ENCODE assay signal across 8 cellular contexts in the genomic region with DNA sequence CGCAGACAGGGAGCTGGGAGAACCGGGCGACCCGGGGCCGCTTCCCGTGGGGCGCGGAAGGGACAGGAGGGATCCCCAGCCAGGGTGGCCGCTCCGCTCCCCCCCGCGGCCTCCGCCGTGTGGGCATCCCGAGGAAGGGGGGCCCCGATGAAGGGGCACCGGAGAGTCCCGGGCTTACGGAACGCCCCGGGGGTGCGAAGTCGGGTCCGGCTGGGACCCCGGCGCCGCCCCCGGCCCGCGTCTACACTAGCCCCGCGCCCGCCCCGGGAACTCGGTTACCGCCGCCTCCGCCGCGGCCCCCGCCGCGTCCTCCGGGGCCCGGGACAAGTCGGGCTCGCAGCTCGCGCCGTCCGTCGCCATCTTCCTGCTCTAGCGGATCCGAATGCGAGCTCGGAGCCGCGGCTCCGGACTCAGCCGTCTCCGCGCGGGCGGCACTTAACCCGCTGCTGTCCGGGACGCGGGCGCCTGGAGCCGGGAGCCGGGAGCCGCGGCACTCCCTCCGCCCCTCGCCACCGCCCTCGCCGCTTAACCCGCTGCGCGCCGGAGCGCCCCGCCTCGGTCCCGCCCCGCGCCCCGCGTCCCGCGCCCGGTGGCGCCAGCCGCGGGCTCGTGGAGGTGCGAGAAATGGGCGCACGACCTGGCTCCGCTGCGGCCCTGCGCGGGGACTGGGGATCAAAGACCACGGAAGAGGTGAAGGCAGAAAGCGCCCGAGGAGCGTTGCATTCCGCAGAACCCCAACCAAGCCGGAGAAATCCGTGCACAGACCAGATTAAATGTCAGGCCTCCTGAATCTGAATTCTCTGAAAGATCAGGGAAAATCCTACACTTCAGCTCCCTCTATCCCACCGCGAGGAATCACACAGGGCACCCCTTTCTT. TPM values are rescaled to one million over a fixed set of nuclear protein-coding genes. Genes with fewer than 3 reads are reported as not detected.
DNase-seq lines count a peak whose midpoint lies in the region; ATAC-seq and TF ChIP-seq lines count a peak whose summit lies in the region.

A gene with protein sequence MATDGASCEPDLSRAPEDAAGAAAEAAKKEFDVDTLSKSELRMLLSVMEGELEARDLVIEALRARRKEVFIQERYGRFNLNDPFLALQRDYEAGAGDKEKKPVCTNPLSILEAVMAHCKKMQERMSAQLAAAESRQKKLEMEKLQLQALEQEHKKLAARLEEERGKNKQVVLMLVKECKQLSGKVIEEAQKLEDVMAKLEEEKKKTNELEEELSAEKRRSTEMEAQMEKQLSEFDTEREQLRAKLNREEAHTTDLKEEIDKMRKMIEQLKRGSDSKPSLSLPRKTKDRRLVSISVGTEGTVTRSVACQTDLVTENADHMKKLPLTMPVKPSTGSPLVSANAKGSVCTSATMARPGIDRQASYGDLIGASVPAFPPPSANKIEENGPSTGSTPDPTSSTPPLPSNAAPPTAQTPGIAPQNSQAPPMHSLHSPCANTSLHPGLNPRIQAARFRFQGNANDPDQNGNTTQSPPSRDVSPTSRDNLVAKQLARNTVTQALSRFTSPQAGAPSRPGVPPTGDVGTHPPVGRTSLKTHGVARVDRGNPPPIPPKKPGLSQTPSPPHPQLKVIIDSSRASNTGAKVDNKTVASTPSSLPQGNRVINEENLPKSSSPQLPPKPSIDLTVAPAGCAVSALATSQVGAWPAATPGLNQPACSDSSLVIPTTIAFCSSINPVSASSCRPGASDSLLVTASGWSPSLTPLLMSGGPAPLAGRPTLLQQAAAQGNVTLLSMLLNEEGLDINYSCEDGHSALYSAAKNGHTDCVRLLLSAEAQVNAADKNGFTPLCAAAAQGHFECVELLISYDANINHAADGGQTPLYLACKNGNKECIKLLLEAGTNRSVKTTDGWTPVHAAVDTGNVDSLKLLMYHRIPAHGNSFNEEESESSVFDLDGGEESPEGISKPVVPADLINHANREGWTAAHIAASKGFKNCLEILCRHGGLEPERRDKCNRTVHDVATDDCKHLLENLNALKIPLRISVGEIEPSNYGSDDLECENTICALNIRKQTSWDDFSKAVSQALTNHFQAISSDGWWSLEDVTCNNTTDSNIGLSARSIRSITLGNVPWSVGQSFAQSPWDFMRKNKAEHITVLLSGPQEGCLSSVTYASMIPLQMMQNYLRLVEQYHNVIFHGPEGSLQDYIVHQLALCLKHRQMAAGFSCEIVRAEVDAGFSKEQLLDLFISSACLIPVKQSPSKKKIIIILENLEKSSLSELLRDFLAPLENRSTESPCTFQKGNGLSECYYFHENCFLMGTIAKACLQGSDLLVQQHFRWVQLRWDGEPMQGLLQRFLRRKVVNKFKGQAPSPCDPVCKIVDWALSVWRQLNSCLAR (N-terminal part only) (minus strand): TSS at position 386 of the 877 bp plus-strand sequence. CDS start 26 bp downstream, at position 360.

- H3K4me3 ChIP-seq in BJ (ENCODE audit: low read depth, low read length) = peak within 1 kb of the TSS; percentile 39
- H3K4me3 ChIP-seq in duodenal mucosa (ENCODE audit: low read depth in 1 of 2, low read length in 2 of 2) = peak within 1 kb of the TSS; percentile 70 to 76
- H3K4me3 ChIP-seq in right lobe of liver = peak within 1 kb of the TSS; percentile 67 to 81 (median 72)
- peak within 1 kb of the TSS; percentile 71 to 95 for H3K4me3 ChIP-seq in stomach smooth muscle (ENCODE audit: low read length in 2 of 2)

- H3K36me3 ChIP-seq in BJ (ENCODE audit: control insufficient read depth, insufficient read depth, low read length) (no peaks in the 10 kb centered on the region), duodenal mucosa (ENCODE audit: control insufficient read depth in 1 of 2, insufficient read depth in 2 of 2, low read length in 2 of 2) (no peaks in the 10 kb centered on the region), right lobe of liver (no peaks in the 10 kb centered on the region), stomach smooth muscle (ENCODE audit: control insufficient read depth in 2 of 2, insufficient read depth in 2 of 2, low read length in 2 of 2) (no peaks in the 10 kb centered on the region)

- no peak for TF ChIP-seq CTCF in BJ (IDR thresholded peaks at IDR 0.05; ENCODE audit: insufficient read depth, low read depth, low read length)
- no peak for TF ChIP-seq CTCF in RWPE1 (conservative IDR thresholded peaks at IDR 0.05; ENCODE audit: low read depth)
- TF ChIP-seq CTCF in right lobe of liver (IDR thresholded peaks at IDR 0.05) = peak in 2 of 4 donors; percentile 5 to 10

- intact Hi-C loops in right lobe of liver (cut with DNase I) = no loop called here

- no peaks in the 10 kb centered on the region for H3K9me3 ChIP-seq in duodenal mucosa (ENCODE audit: control insufficient read depth in 1 of 2, low read length in 2 of 2)
- no peaks in the 10 kb centered on the region for H3K9me3 ChIP-seq in right lobe of liver
- no peaks in the 10 kb centered on the region for H3K9me3 ChIP-seq in stomach smooth muscle (ENCODE audit: control insufficient read depth in 2 of 2, low read length in 2 of 2)

- POLR2A ChIA-PET in BJ (lab: Charles Lee) = no interaction called here
- POLR2A ChIA-PET in RWPE1 (lab: Yijun Ruan, JAX; ENCODE audit: low non-redundant PET) = no interaction called here

- H3K27me3 ChIP-seq in BJ (ENCODE audit: control insufficient read depth, insufficient read depth, low read length) = peaks cover 23% of the 10 kb centered on the region
- peaks cover 4 to 5% of the 10 kb centered on the region in 2 donors for H3K27me3 ChIP-seq in duodenal mucosa (ENCODE audit: control insufficient read depth in 1 of 2, insufficient read depth in 2 of 2, low read length in 2 of 2)
- H3K27me3 ChIP-seq in right lobe of liver = no peaks in the 10 kb centered on the region
- no peaks in the 10 kb centered on the region for H3K27me3 ChIP-seq in stomach smooth muscle (ENCODE audit: control insufficient read depth in 1 of 2, insufficient read depth in 2 of 2, low read length in 2 of 2)

- DNase-seq in BJ (ENCODE audit: low read depth) (no peak), RWPE1 (ENCODE audit: low spot score) (peak; percentile 15), right lobe of liver (peak; percentile 67 to 69 (median 69))

- peak within 1 kb of the TSS; percentile 49 to 51 for H3K9ac ChIP-seq in duodenal mucosa (ENCODE audit: low read depth in 1 of 2, low read length in 2 of 2)
- H3K9ac ChIP-seq in stomach smooth muscle (ENCODE audit: low read length in 2 of 2) = peak within 1 kb of the TSS; percentile 64 to 67

- CTCF ChIA-PET in BJ (lab: Yijun Ruan, JAX) = no interaction called here
- CTCF ChIA-PET in RWPE1 (lab: Yijun Ruan, JAX) = no interaction called here

- TF ChIP-seq POLR2A in right lobe of liver (IDR thresholded peaks at IDR 0.05) = no peak

- ATAC-seq in GM19397 (IDR thresholded peaks at IDR 0.05; ENCODE audit: unreplicated experiment) (peak; percentile 54), right lobe of liver (peak; percentile 81 to 88 (median 86)), HG02938 (IDR thresholded peaks at IDR 0.05; ENCODE audit: unreplicated experiment) (no peak), HG02763 (IDR thresholded peaks at IDR 0.05; ENCODE audit: unreplicated experiment) (no peak)

- 4% methylated on average over 5 of the region's 113 CpGs for WGBS in right lobe of liver (ENCODE audit: insufficient coverage, low coverage, low lambda C conversion rate, missing lambda C conversion rate)

- H3K4me1 ChIP-seq in duodenal mucosa (ENCODE audit: control insufficient read depth in 1 of 2, insufficient read depth in 2 of 2, low read length in 2 of 2) (peaks cover 4 to 6% of the 10 kb centered on the region in 2 donors), right lobe of liver (peaks cover 0 to 12% (median 2%) of the 10 kb centered on the region in 4 donors), stomach smooth muscle (ENCODE audit: control insufficient read depth, insufficient read depth, low read length) (peaks cover 11% of the 10 kb centered on the region)

- H3K27ac ChIP-seq in RWPE1 = no peak within 1 kb of the TSS
- no peak within 1 kb of the TSS for H3K27ac ChIP-seq in duodenal mucosa (ENCODE audit: low read depth, low read length)
- peak within 1 kb of the TSS; percentile 43 to 79 (median 52) for H3K27ac ChIP-seq in right lobe of liver
- H3K27ac ChIP-seq in stomach smooth muscle (ENCODE audit: low read length) = no peak within 1 kb of the TSS

RNA-seq across cellular contexts. Expression of the gene that starts here (rescaled TPM):
- 0.34 and 0.37 TPM in 2 replicates for polyA plus RNA-seq in BJ (2011; rRNA removed)
- polyA minus RNA-seq in BJ (2011; rRNA and poly(A)+ RNA removed) = 0.41 and 0.76 TPM in 2 replicates
- total RNA-seq in right lobe of liver = 1 to 10 TPM in 5 of 6 experiments, under 1 TPM in 1; 0.31 to 3.0 (median 1.9) TPM

Comparison
In these comparisons a context has a peak if more than half of its experiments do, and no peak if none do; other contexts are left out.
1. ATAC-seq: peak in GM19397 (single experiment) and right lobe of liver (4 of 4); none in HG02938 (single experiment) and HG02763 (single experiment).
2. H3K27ac ChIP-seq: peak in right lobe of liver (3 of 3); none in RWPE1 (single experiment), duodenal mucosa (single experiment) and stomach smooth muscle (single experiment).
3. Peak in every context shown above with its lines, with median percentiles within 50 percentile points of each other: H3K4me3 ChIP-seq.